8 cellular contexts compared by ENCODE assay signal in genomic region chr1:40084750-40085149, GRCh38. TPM values are rescaled to one million over a fixed set of nuclear protein-coding genes. Genes with fewer than 3 reads are reported as not detected.
DNase-seq lines count a peak whose midpoint lies in the region; FAIRE-seq and TF ChIP-seq lines count a peak whose summit lies in the region.
"Not testable (repeated sequence)": the region's sequence is repeated elsewhere in the genome, so short reads cannot be mapped to it uniquely, and the experiment has no call there.

No MANE protein-coding gene starts in this region.

- CTCF ChIA-PET in activated CD4-positive, alpha-beta T cell treated with anti-CD3 and anti-CD28 coated beads, Interleukin-2, amount 10 ng/mL, durations not matched to agents 7 days and 5 days (lab: Charles Lee) = interaction anchor here (1.4 to 6.0 kb wide), 3 partner anchors 16 to 256 kb away, joined by 3 to 23 read pairs (median 5); no protein-coding TSS in a partner anchor

- intact Hi-C loops in breast epithelium (cut with DNase I; ENCODE audit: low total_unique reads); left ventricle myocardium inferior (cut with micrococcal nuclease); stomach (cut with DNase I; ENCODE audit: low total_unique reads): not testable (repeated sequence)

- H3K27ac Mint-ChIP-seq in activated CD4-positive, alpha-beta T cell treated with anti-CD3 and anti-CD28 coated beads, Interleukin-2, amount 10 ng/mL, durations not matched to agents 7 days and 5 days = not testable (repeated sequence)

- TF ChIP-seq POLR2A in breast epithelium (IDR thresholded peaks at IDR 0.05); stomach (IDR thresholded peaks at IDR 0.05): not testable (repeated sequence)

- not testable (repeated sequence) for H3K36me3 ChIP-seq in breast epithelium
- H3K36me3 ChIP-seq in left ventricle myocardium inferior (peaks cover 67% of the 10 kb centered on the region), neutrophil (peaks cover 67% of the 10 kb centered on the region), stomach (peaks cover 34 to 84% (median 71%) of the 10 kb centered on the region in 4 donors)

- WGBS in stomach, 5 donors = 23 to 34% (median 27%) methylated on average over 11 of the region's 11 CpGs

- peaks cover 42% of the 10 kb centered on the region for H3K36me3 Mint-ChIP-seq in activated CD4-positive, alpha-beta T cell treated with anti-CD3 and anti-CD28 coated beads, Interleukin-2, amount 10 ng/mL, durations not matched to agents 7 days and 5 days (ENCODE audit: low read depth)

- not testable (repeated sequence) for DNase-seq in D721Med (ENCODE audit: insufficient read length, low spot score)
- DNase-seq in NCI-H774 (lab: John Stamatoyannopoulos, UW) (peak; percentile 46), breast epithelium (ENCODE audit: low spot score in 2 of 2) (peak; percentile 60 to 79), left ventricle myocardium inferior (peak; percentile 70), stomach (peak; percentile 73)
- DNase-seq in activated CD4-positive, alpha-beta T cell treated with anti-CD3 and anti-CD28 coated beads, Interleukin-2, amount 10 ng/mL, durations not matched to agents 7 days and 5 days = peak; percentile 44

- not testable (repeated sequence) for H3K27me3 Mint-ChIP-seq in activated CD4-positive, alpha-beta T cell treated with anti-CD3 and anti-CD28 coated beads, Interleukin-2, amount 10 ng/mL, durations not matched to agents 7 days and 5 days

- peaks cover 16% of the 10 kb centered on the region for H3K4me1 Mint-ChIP-seq in activated CD4-positive, alpha-beta T cell treated with anti-CD3 and anti-CD28 coated beads, Interleukin-2, amount 10 ng/mL, durations not matched to agents 7 days and 5 days

- not testable (repeated sequence) for H3K9me3 Mint-ChIP-seq in activated CD4-positive, alpha-beta T cell treated with anti-CD3 and anti-CD28 coated beads, Interleukin-2, amount 10 ng/mL, durations not matched to agents 7 days and 5 days

- FAIRE-seq in D721Med (lab: Jason Lieb, UNC) = not testable (repeated sequence)

- H3K27ac ChIP-seq in breast epithelium; left ventricle myocardium inferior (replicated peaks); neutrophil; stomach: not testable (repeated sequence)

- not testable (repeated sequence) for H3K9me3 ChIP-seq in breast epithelium; left ventricle myocardium inferior (replicated peaks); neutrophil; stomach

- TF ChIP-seq CTCF in D721Med (IDR thresholded peaks at IDR 0.05; ENCODE audit: insufficient read depth, missing control alignments) (peak; percentile 45), breast epithelium (IDR thresholded peaks at IDR 0.05) (peak in 2 of 3 donors; percentile 26 to 36), left ventricle myocardium inferior (IDR thresholded peaks at IDR 0.05; ENCODE audit: borderline replicate concordance) (peak; percentile 93), neutrophil (IDR thresholded peaks at IDR 0.05) (peak; percentile 88), stomach (IDR thresholded peaks at IDR 0.05) (peak in 3 of 7 experiments; percentile 67 to 84 (median 81))

- POLR2A ChIA-PET in activated CD4-positive, alpha-beta T cell treated with anti-CD3 and anti-CD28 coated beads, Interleukin-2, amount 10 ng/mL, durations not matched to agents 7 days and 5 days (lab: Charles Lee) = not testable (repeated sequence)

- not testable (repeated sequence) for H3K27me3 ChIP-seq in breast epithelium; left ventricle myocardium inferior (ENCODE audit: low read depth); neutrophil; stomach

- not testable (repeated sequence) for H3K4me3 ChIP-seq in breast epithelium; neutrophil (ENCODE audit: low read depth in 1 of 2, low read length in 1 of 2); stomach
- peak overlapping the region; percentile 30 for H3K4me3 ChIP-seq in left ventricle myocardium inferior

- H3K4me3 Mint-ChIP-seq in activated CD4-positive, alpha-beta T cell treated with anti-CD3 and anti-CD28 coated beads, Interleukin-2, amount 10 ng/mL, durations not matched to agents 7 days and 5 days = not testable (repeated sequence)

- TF ChIP-seq RAD21 in Ishikawa (IDR thresholded peaks at IDR 0.05; ENCODE audit: low read depth) = peak; percentile 75

- H3K4me1 ChIP-seq in breast epithelium, left ventricle myocardium inferior: not testable (repeated sequence)
- H3K4me1 ChIP-seq in neutrophil (ENCODE audit: control insufficient read depth in 1 of 2, insufficient read depth in 1 of 2, low read depth in 1 of 2, low read length in 1 of 2) = peaks cover 25 to 29% of the 10 kb centered on the region in 2 experiments
- H3K4me1 ChIP-seq in stomach = peaks cover 0 to 17% (median 0%) of the 10 kb centered on the region in 4 donors

- TF ChIP-seq EP300 in Ishikawa (IDR thresholded peaks at IDR 0.05; ENCODE audit: borderline replicate concordance); stomach (IDR thresholded peaks at IDR 0.05): not testable (repeated sequence)

RNA-seq across cellular contexts. Expression of gene PPT1, which starts 12.3 kb away (rescaled TPM):
- total RNA-seq in activated CD4-positive, alpha-beta T cell treated with anti-CD3 and anti-CD28 coated beads, Interleukin-2, amount 10 ng/mL, durations not matched to agents 7 days and 5 days = 100 to 1,000 TPM in 1 of 2 experiments, 10 to 100 TPM in 1; 93.8 to 112 TPM
- total RNA-seq in breast epithelium (100 to 1,000 TPM in 2 of 3 donors, 10 to 100 TPM in 1; 84.0 to 126 (median 108) TPM), left ventricle myocardium inferior (37.7 TPM), stomach (10 to 100 TPM in 4 of 5 donors, 1 to 10 TPM in 1; 3.5 to 79.9 (median 39.6) TPM)
- polyA plus RNA-seq in stomach = 10 to 100 TPM; 19.7 to 34.6 (median 32.1) TPM

RNA-seq across cellular contexts. Expression of gene CAP1, which starts 44.2 kb away (rescaled TPM):
- 100 to 1,000 TPM; 740 to 752 TPM for total RNA-seq in activated CD4-positive, alpha-beta T cell treated with anti-CD3 and anti-CD28 coated beads, Interleukin-2, amount 10 ng/mL, durations not matched to agents 7 days and 5 days
- total RNA-seq in breast epithelium (100 to 1,000 TPM; 244 to 285 (median 244) TPM), left ventricle myocardium inferior (66.0 TPM), stomach (100 to 1,000 TPM in 4 of 5 donors, 10 to 100 TPM in 1; 99.1 to 252 (median 145) TPM)
- 100 to 1,000 TPM in 2 of 3 donors, 10 to 100 TPM in 1; 95.5 to 185 (median 162) TPM for polyA plus RNA-seq in stomach
